Comparison of ENCODE assay signal across 1 cellular context in genomic region chr5:143170977-143171376, GRCh38.
TF ChIP-seq lines count a peak whose summit lies in the region.

No MANE protein-coding gene starts in this region.

TF ChIP-seq in GM23338, 12 proteins besides CTCF, POLR2A, EP300 and RAD21 (continued from another document):
- TF ChIP-seq, protein P1, sequence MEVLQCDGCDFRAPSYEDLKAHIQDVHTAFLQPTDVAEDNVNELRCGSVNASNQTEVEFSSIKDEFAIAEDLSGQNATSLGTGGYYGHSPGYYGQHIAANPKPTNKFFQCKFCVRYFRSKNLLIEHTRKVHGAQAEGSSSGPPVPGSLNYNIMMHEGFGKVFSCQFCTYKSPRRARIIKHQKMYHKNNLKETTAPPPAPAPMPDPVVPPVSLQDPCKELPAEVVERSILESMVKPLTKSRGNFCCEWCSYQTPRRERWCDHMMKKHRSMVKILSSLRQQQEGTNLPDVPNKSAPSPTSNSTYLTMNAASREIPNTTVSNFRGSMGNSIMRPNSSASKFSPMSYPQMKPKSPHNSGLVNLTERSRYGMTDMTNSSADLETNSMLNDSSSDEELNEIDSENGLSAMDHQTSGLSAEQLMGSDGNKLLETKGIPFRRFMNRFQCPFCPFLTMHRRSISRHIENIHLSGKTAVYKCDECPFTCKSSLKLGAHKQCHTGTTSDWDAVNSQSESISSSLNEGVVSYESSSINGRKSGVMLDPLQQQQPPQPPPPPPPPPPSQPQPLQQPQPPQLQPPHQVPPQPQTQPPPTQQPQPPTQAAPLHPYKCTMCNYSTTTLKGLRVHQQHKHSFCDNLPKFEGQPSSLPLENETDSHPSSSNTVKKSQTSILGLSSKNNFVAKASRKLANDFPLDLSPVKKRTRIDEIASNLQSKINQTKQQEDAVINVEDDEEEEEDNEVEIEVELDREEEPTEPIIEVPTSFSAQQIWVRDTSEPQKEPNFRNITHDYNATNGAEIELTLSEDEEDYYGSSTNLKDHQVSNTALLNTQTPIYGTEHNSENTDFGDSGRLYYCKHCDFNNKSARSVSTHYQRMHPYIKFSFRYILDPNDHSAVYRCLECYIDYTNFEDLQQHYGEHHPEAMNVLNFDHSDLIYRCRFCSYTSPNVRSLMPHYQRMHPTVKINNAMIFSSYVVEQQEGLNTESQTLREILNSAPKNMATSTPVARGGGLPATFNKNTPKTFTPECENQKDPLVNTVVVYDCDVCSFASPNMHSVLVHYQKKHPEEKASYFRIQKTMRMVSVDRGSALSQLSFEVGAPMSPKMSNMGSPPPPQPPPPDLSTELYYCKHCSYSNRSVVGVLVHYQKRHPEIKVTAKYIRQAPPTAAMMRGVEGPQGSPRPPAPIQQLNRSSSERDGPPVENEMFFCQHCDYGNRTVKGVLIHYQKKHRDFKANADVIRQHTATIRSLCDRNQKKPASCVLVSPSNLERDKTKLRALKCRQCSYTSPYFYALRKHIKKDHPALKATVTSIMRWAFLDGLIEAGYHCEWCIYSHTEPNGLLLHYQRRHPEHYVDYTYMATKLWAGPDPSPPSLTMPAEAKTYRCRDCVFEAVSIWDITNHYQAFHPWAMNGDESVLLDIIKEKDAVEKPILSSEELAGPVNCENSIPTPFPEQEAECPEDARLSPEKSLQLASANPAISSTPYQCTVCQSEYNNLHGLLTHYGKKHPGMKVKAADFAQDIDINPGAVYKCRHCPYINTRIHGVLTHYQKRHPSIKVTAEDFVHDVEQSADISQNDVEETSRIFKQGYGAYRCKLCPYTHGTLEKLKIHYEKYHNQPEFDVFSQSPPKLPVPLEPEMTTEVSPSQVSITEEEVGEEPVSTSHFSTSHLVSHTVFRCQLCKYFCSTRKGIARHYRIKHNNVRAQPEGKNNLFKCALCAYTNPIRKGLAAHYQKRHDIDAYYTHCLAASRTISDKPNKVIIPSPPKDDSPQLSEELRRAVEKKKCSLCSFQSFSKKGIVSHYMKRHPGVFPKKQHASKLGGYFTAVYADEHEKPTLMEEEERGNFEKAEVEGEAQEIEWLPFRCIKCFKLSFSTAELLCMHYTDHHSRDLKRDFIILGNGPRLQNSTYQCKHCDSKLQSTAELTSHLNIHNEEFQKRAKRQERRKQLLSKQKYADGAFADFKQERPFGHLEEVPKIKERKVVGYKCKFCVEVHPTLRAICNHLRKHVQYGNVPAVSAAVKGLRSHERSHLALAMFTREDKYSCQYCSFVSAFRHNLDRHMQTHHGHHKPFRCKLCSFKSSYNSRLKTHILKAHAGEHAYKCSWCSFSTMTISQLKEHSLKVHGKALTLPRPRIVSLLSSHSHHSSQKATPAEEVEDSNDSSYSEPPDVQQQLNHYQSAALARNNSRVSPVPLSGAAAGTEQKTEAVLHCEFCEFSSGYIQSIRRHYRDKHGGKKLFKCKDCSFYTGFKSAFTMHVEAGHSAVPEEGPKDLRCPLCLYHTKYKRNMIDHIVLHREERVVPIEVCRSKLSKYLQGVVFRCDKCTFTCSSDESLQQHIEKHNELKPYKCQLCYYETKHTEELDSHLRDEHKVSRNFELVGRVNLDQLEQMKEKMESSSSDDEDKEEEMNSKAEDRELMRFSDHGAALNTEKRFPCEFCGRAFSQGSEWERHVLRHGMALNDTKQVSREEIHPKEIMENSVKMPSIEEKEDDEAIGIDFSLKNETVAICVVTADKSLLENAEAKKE (CRISPR knock-in tag; IDR thresholded peaks at IDR 0.05): no peak
